11 cellular contexts compared by ENCODE assay signal in the genomic region with DNA sequence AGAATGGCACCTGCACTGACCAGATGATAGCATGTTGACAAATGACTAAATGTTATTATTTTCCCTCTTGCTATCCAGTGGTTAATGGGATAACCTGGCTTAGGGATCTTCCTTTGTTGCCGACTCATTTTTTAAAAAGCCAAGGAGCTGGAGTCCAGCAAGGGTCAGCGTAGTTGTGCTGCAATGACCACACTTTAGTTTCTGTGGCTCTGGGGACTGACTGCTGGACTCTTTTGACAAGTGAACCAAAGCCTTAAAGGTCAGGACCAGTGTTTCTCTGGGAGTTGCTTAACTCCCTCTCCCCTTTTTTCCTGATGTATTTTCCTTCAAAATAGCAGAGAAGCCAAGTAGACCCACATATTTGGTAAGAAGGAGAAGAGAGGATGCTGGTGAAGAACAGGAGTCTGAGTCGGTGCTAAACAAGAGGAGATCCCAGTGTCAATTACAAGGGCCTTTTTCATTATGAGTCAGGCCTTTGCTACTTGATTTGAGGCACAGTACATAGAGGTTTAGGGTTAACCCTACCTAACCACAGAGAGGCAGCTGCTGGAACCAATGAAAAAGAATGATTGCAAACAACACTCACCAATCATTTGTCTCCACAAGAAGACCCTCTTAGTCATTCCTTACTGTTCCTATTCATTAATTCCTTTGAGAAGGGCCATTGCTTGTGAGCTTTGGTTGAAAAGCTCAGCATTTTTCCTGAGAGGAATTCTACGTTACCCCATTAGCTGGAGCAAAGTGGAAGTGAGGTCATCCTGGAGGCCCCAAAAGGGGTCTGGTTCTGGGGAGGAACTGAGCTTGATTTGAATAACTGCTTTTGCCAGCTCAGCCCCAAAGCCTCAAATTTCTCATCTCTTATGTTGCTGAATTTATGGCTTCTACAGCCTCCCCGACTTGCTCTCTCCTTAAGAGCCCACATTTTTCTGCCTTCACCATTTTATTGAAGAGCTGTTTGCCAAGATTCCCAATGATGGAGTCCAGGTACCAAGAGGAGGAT.
DNase-seq lines count a peak whose midpoint lies in the region; ATAC-seq and TF ChIP-seq lines count a peak whose summit lies in the region.
"Had no signal": no experiment of that assay in that cellular context is flagged by ENCODE, and none has a peak within 500 bp of the region (broad histone marks: within the 10 kb centered on the region; RNA-seq: fewer than 3 reads in every experiment).

No MANE protein-coding gene starts in this region.

- H3K4me3 ChIP-seq in aorta (ENCODE audit: low read length in 2 of 2) (no peak overlapping the region), suprapubic skin (no peak overlapping the region)
- H3K4me3 ChIP-seq: GM23338 had no signal

- H3K9me3 Mint-ChIP-seq in activated naive CD4-positive, alpha-beta T cell treated with anti-CD3 and anti-CD28 coated beads, Interleukin-2, amount 10 ng/mL, durations not matched to agents 7 days and 5 days = no peaks in the 10 kb centered on the region
- H3K9me3 Mint-ChIP-seq: GM23338 had no signal

- H3K27ac ChIP-seq in aorta (ENCODE audit: low read depth in 1 of 2, low read length in 2 of 2) (no peak overlapping the region), suprapubic skin (no peak overlapping the region)

- intact Hi-C loops in aorta (cut with DNase I) = no loop called here

- CTCF ChIA-PET in activated naive CD4-positive, alpha-beta T cell treated with anti-CD3 and anti-CD28 coated beads, Interleukin-2, amount 10 ng/mL, durations not matched to agents 7 days and 5 days (lab: Charles Lee) = interaction anchor here (3.6 kb wide), 1 partner anchor 12 kb away, joined by 14 read pairs; no protein-coding TSS in a partner anchor

- no peak overlapping the region for H3K4me3 Mint-ChIP-seq in activated naive CD4-positive, alpha-beta T cell treated with anti-CD3 and anti-CD28 coated beads, Interleukin-2, amount 10 ng/mL, durations not matched to agents 7 days and 5 days
- H3K4me3 Mint-ChIP-seq: GM23338 had no signal

- H3K27me3 ChIP-seq in aorta (ENCODE audit: control insufficient read depth in 1 of 2, insufficient read depth in 2 of 2, low read length in 1 of 2) (peaks cover 0 to 2% of the 10 kb centered on the region in 2 donors), suprapubic skin (no peaks in the 10 kb centered on the region)

- H3K9me3 ChIP-seq in aorta (ENCODE audit: control insufficient read depth, low read length) (no peaks in the 10 kb centered on the region), suprapubic skin (no peaks in the 10 kb centered on the region)

- no peaks in the 10 kb centered on the region for H3K27me3 Mint-ChIP-seq in activated naive CD4-positive, alpha-beta T cell treated with anti-CD3 and anti-CD28 coated beads, Interleukin-2, amount 10 ng/mL, durations not matched to agents 7 days and 5 days

- H3K36me3 Mint-ChIP-seq in activated naive CD4-positive, alpha-beta T cell treated with anti-CD3 and anti-CD28 coated beads, Interleukin-2, amount 10 ng/mL, durations not matched to agents 7 days and 5 days = no peaks in the 10 kb centered on the region

- H3K4me1 ChIP-seq in aorta (ENCODE audit: control insufficient read depth in 1 of 2, insufficient read depth in 2 of 2, low read length in 2 of 2) (no peaks in the 10 kb centered on the region), suprapubic skin (no peaks in the 10 kb centered on the region)

- WGBS in aorta, 2 donors = 65 to 76% methylated on average over 5 of the region's 5 CpGs
- WGBS in suprapubic skin = 77% methylated on average over 5 of the region's 5 CpGs

- H3K36me3 ChIP-seq in aorta (ENCODE audit: control insufficient read depth in 1 of 2, insufficient read depth in 2 of 2, low read length in 1 of 2) (no peaks in the 10 kb centered on the region), suprapubic skin (no peaks in the 10 kb centered on the region)

- no peak for TF ChIP-seq POLR2A in suprapubic skin (IDR thresholded peaks at IDR 0.05)

- DNase-seq in aorta = no peak
- DNase-seq in NCI-H1436 treated with DMSO at 0.1 percent for 48 hours (lab: John Stamatoyannopoulos, UW) = no peak
- DNase-seq in suprapubic skin (ENCODE audit: low spot score in 2 of 2) = no peak
- no peak for DNase-seq in activated naive CD4-positive, alpha-beta T cell treated with anti-CD3 and anti-CD28 coated beads, Interleukin-2, amount 10 ng/mL, durations not matched to agents 7 days and 5 days
- DNase-seq: NCI-H1417 treated with DMSO at 0.1 percent for 48 hours, Right ventricle myocardium superior had no signal

- no peak for TF ChIP-seq EP300 in suprapubic skin (IDR thresholded peaks at IDR 0.05)

- TF ChIP-seq CTCF in suprapubic skin (IDR thresholded peaks at IDR 0.05) = no peak

- H3K4me1 Mint-ChIP-seq in activated naive CD4-positive, alpha-beta T cell treated with anti-CD3 and anti-CD28 coated beads, Interleukin-2, amount 10 ng/mL, durations not matched to agents 7 days and 5 days = no peaks in the 10 kb centered on the region

- H3K27ac Mint-ChIP-seq in activated naive CD4-positive, alpha-beta T cell treated with anti-CD3 and anti-CD28 coated beads, Interleukin-2, amount 10 ng/mL, durations not matched to agents 7 days and 5 days = no peak overlapping the region
- H3K27ac Mint-ChIP-seq: GM23338 had no signal

- peak; percentile 99 for ATAC-seq in GM18867 (IDR thresholded peaks at IDR 0.05; ENCODE audit: unreplicated experiment)
- peak; percentile 89 for ATAC-seq in GM21515 (IDR thresholded peaks at IDR 0.05; ENCODE audit: unreplicated experiment)
- peak; percentile 87 for ATAC-seq in HG03108 (IDR thresholded peaks at IDR 0.05; ENCODE audit: unreplicated experiment)
- ATAC-seq in esophagus mucosa = peak; percentile 48
- ATAC-seq in aorta (ENCODE audit: low FRiP score) = no peak
- ATAC-seq: GM23338 had no signal
